10 cellular contexts compared by ENCODE assay signal in the genomic region with DNA sequence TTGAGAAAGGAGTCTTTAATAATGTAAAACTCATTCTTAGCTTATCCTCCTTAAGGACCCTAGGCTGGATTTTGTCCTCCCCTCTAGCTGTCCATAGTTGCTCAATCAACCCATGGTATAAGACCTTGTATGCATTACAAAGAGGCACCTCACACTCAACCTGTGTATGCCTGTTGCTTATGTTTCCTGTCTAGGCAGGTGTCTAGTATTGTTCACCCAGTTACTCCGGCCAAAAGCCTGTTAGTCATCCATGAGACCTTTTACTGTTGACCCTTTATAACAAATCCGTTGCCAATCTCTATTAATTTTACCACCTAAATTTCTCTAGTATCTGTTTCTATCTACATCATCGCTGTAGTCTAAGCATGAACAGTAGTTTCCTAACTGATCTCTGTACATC. TPM values are rescaled to one million over a fixed set of nuclear protein-coding genes. Genes with fewer than 3 reads are reported as not detected.
DNase-seq lines count a peak whose midpoint lies in the region; ATAC-seq lines count a peak whose summit lies in the region.
"Had no signal": no experiment of that assay in that cellular context is flagged by ENCODE, and none has a peak within 500 bp of the region (broad histone marks: within the 10 kb centered on the region; RNA-seq: fewer than 3 reads in every experiment).

No MANE protein-coding gene starts in this region.

- peaks cover 7 to 8% of the 10 kb centered on the region in 2 donors for H3K4me1 ChIP-seq in muscle layer of duodenum (ENCODE audit: control insufficient read depth in 1 of 2, insufficient read depth in 2 of 2, low read length in 2 of 2)

- H3K27me3 Mint-ChIP-seq in activated CD4-positive, alpha-beta T cell treated with anti-CD3 and anti-CD28 coated beads, Interleukin-2, amount 10 ng/mL, durations not matched to agents 24 days and 14 days = no peaks in the 10 kb centered on the region
- H3K27me3 Mint-ChIP-seq: effector memory CD8-positive, alpha-beta T cell had no signal

- peak overlapping the region; percentile 14 for H3K27ac ChIP-seq in muscle layer of duodenum (ENCODE audit: low read length)

- H3K4me3 Mint-ChIP-seq in activated CD4-positive, alpha-beta T cell treated with anti-CD3 and anti-CD28 coated beads, Interleukin-2, amount 10 ng/mL, durations not matched to agents 24 days and 14 days = no peak overlapping the region
- H3K4me3 Mint-ChIP-seq: effector memory CD8-positive, alpha-beta T cell had no signal

- no peaks in the 10 kb centered on the region for H3K9me3 Mint-ChIP-seq in activated CD4-positive, alpha-beta T cell treated with anti-CD3 and anti-CD28 coated beads, Interleukin-2, amount 10 ng/mL, durations not matched to agents 24 days and 14 days

- peak; percentile 57 for DNase-seq in HPDE6-E6E7 (ENCODE audit: extremely low spot score)
- no peak for DNase-seq in activated CD4-positive, alpha-beta T cell treated with anti-CD3 and anti-CD28 coated beads, Interleukin-2, amount 10 ng/mL, durations not matched to agents 24 days and 14 days
- DNase-seq in stimulated activated CD8-positive, alpha-beta memory T cell treated with anti-CD3 and anti-CD28 coated beads, Interleukin-4, amount 100 ng/mL, for 48 hours = no peak
- DNase-seq in NCI-H128 (lab: John Stamatoyannopoulos, UW; ENCODE audit: unreplicated experiment) = no peak
- DNase-seq in activated gamma-delta T cell (lab: John Stamatoyannopoulos, UW) = no peak
- DNase-seq: activated naive CD4-positive, alpha-beta T cell; effector memory CD8-positive, alpha-beta T cell had no signal

- H3K36me3 ChIP-seq in muscle layer of duodenum (ENCODE audit: control insufficient read depth in 1 of 2, insufficient read depth in 2 of 2, low read length in 2 of 2) = no peaks in the 10 kb centered on the region

- no peaks in the 10 kb centered on the region for H3K9me3 ChIP-seq in muscle layer of duodenum (ENCODE audit: control insufficient read depth in 1 of 2, low read length in 2 of 2)

- no peak overlapping the region for H3K4me3 ChIP-seq in muscle layer of duodenum (ENCODE audit: low read depth in 1 of 2, low read length in 2 of 2)

- no peak overlapping the region for H3K27ac Mint-ChIP-seq in activated CD4-positive, alpha-beta T cell treated with anti-CD3 and anti-CD28 coated beads, Interleukin-2, amount 10 ng/mL, durations not matched to agents 24 days and 14 days
- H3K27ac Mint-ChIP-seq: effector memory CD8-positive, alpha-beta T cell had no signal

- H3K27me3 ChIP-seq in muscle layer of duodenum (ENCODE audit: low read depth, low read length) = no peaks in the 10 kb centered on the region

- intact Hi-C loops in activated CD4-positive, alpha-beta T cell treated with anti-CD3 and anti-CD28 coated beads, Interleukin-2, amount 10 ng/mL, durations not matched to agents 24 days and 14 days (cut with micrococcal nuclease) = loop anchor here (10.0 kb wide), 1 partner anchor 893 kb away; the partner anchor contains the start of gene RRP15

- peaks cover 23% of the 10 kb centered on the region for H3K36me3 Mint-ChIP-seq in activated CD4-positive, alpha-beta T cell treated with anti-CD3 and anti-CD28 coated beads, Interleukin-2, amount 10 ng/mL, durations not matched to agents 24 days and 14 days (ENCODE audit: low read depth)

- H3K4me1 Mint-ChIP-seq in activated CD4-positive, alpha-beta T cell treated with anti-CD3 and anti-CD28 coated beads, Interleukin-2, amount 10 ng/mL, durations not matched to agents 24 days and 14 days = peaks cover 25% of the 10 kb centered on the region

- ATAC-seq in GM18870 (IDR thresholded peaks at IDR 0.05; ENCODE audit: unreplicated experiment) (peak; percentile 35), GM21825 (IDR thresholded peaks at IDR 0.05; ENCODE audit: unreplicated experiment) (peak; percentile 31)
- ATAC-seq: effector memory CD8-positive, alpha-beta T cell had no signal

RNA-seq across cellular contexts. Expression of gene LYPLAL1, which starts 3.7 kb away (rescaled TPM):
- 19.7 and 22.9 TPM in 2 replicates for total RNA-seq in activated CD4-positive, alpha-beta T cell treated with anti-CD3 and anti-CD28 coated beads, Interleukin-2, amount 10 ng/mL, durations not matched to agents 24 days and 14 days
